ENCODE assay signal across 1 cellular context in genomic region chr19:18526316-18526715, GRCh38.
TF ChIP-seq lines count a peak whose summit lies in the region.

No MANE protein-coding gene starts in this region.

TF ChIP-seq in K562, 482 proteins besides CTCF, POLR2A, EP300 and RAD21:
- TF ChIP-seq ZNF316 (IDR thresholded peaks at IDR 0.05) (no peak), BRD9 (IDR thresholded peaks at IDR 0.05; ENCODE audit: low read depth, partially characterized antibody) (no peak)
TF ChIP-seq in K562: peak in this region for 0.
